In genomic region chr1:204509186-204509635, GRCh38 we compare ENCODE assay signal across 2 cellular contexts.
TF ChIP-seq lines count a peak whose summit lies in the region.

No MANE protein-coding gene starts in this region.

TF ChIP-seq in HCT116, 20 proteins besides CTCF, POLR2A, EP300 and RAD21:
- peak; percentile 21; the same call in 1 of the 2 replicates for TF ChIP-seq POLR2AphosphoS5 (IDR thresholded peaks at IDR 0.05; ENCODE audit: low read depth, low read length)
- TF ChIP-seq EGR1 (IDR thresholded peaks at IDR 0.05; ENCODE audit: low read depth) = no peak
- TF ChIP-seq CBX3 (IDR thresholded peaks at IDR 0.05; ENCODE audit: low read depth) = 0 out of 2 replicates have a peak, but pooled peaks have one; percentile 36
- peak; percentile 10 for TF ChIP-seq TCF7L2 (IDR thresholded peaks at IDR 0.05; ENCODE audit: borderline replicate concordance, extremely low read depth, insufficient read depth, insufficient read length)

TF ChIP-seq in K562, 482 proteins besides CTCF, POLR2A, EP300 and RAD21:
- no peak for TF ChIP-seq PCBP1 (IDR thresholded peaks at IDR 0.05; ENCODE audit: low read depth, low read length, poor library complexity, severe bottlenecking)
- no peak for TF ChIP-seq ZNF740 (CRISPR knock-in tag; IDR thresholded peaks at IDR 0.05)
- TF ChIP-seq ZNF740 (tag; IDR thresholded peaks at IDR 0.05) = no peak
- no peak for TF ChIP-seq HDGF (IDR thresholded peaks at IDR 0.05)
- no peak for TF ChIP-seq RAD51 (IDR thresholded peaks at IDR 0.05; ENCODE audit: borderline replicate concordance, low read depth)
- TF ChIP-seq CHD1 (IDR thresholded peaks at IDR 0.05; ENCODE audit: low read length) = no peak
TF ChIP-seq in K562: peak in this region for 0.
